Comparison of ENCODE assay signal across 32 cellular contexts in the genomic region with DNA sequence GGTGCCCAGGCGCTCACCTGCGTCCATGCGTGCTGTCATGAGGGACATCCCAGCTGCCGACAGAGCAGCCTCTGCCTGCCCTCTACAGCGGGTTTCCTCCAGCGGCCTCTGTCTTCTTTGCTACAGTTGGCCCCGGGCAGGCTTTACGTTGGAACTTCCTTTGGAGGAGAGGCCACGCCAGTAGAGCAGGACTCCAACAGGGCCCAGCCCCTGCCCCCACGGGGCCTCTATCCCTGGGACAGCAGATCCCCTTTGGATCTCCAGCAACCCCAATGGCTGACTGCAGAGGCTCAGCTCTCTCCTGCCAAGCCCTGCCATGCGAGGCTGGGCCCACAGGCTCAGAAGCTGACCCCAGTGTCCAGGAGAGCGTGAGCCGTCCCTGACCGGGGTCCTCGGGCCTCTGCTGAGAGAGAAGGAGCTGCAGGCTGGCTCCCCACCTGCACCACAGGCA. TPM values are rescaled to one million over a fixed set of nuclear protein-coding genes. Genes with fewer than 3 reads are reported as not detected.
"Had no signal": no experiment of that assay in that cellular context is flagged by ENCODE, and none has a peak within 500 bp of the region (broad histone marks: within the 10 kb centered on the region; RNA-seq: fewer than 3 reads in every experiment).

No MANE protein-coding gene starts in this region.

- H3K27me3 Mint-ChIP-seq: activated naive CD8-positive, alpha-beta T cell had no signal

- DNase-seq: activated CD4-positive, alpha-beta T cell treated with anti-CD3 and anti-CD28 coated beads for 4 hours; activated CD4-positive, alpha-beta T cell treated with anti-CD3 and anti-CD28 coated beads, Interleukin-2, amount 50 U/mL, for 48 hours; activated CD8-positive, alpha-beta memory T cell treated with anti-CD3 and anti-CD28 coated beads for 24 hours; activated effector memory CD4-positive, alpha-beta T cell treated with Interleukin-2 at 50 U/mL for 16 hours; activated naive CD4-positive, alpha-beta T cell treated with Interleukin-2 at 50 U/mL for 16 hours; anterior cingulate cortex; body of pancreas; cerebellar nuclear complex; effector memory CD8-positive, alpha-beta T cell; erythroblast; hypothalamus; immature natural killer cell; naive B cell; SK-N-SH; stimulated activated CD4-positive, alpha-beta T cell treated with anti-CD3 and anti-CD28 coated beads, Interleukin-15, amount 100 ng/mL, for 24 hours; stimulated activated CD4-positive, alpha-beta T cell treated with anti-CD3 and anti-CD28 coated beads, Interleukin-2, amount 100 ng/mL, for 24 hours; stimulated activated naive CD4-positive, alpha-beta T cell; SW 1271; T-helper 9 cell had no signal

- H3K27ac Mint-ChIP-seq: activated naive CD8-positive, alpha-beta T cell; mesothelial cell of epicardium; neural progenitor cell; T-helper 1 cell treated with Interleukin-12 subunit alpha and Interleukin-12 subunit beta and Interleukin-4 antibody, amounts not matched to agents 30 μg/mL and 1 μg/mL, for 36 hours had no signal

- H3K27ac ChIP-seq: body of pancreas, coronary artery, dorsolateral prefrontal cortex, heart left ventricle, neural progenitor cell, tibial nerve, VCaP had no signal

- H3K9me3 Mint-ChIP-seq: effector memory CD8-positive, alpha-beta T cell; mesothelial cell of epicardium; naive B cell; neural progenitor cell; T-helper 1 cell treated with Interleukin-12 subunit alpha and Interleukin-12 subunit beta and Interleukin-4 antibody, amounts not matched to agents 30 μg/mL and 1 μg/mL, for 36 hours had no signal

- H3K4me3 Mint-ChIP-seq: activated naive CD8-positive, alpha-beta T cell; effector memory CD8-positive, alpha-beta T cell; immature natural killer cell; mesothelial cell of epicardium; naive B cell; neural progenitor cell; T-helper 1 cell treated with Interleukin-12 subunit alpha and Interleukin-12 subunit beta and Interleukin-4 antibody, amounts not matched to agents 30 μg/mL and 1 μg/mL, for 36 hours had no signal

- H3K4me1 ChIP-seq: body of pancreas, heart left ventricle, neural progenitor cell, tibial nerve had no signal

- H3K27me3 ChIP-seq: body of pancreas, heart left ventricle had no signal

- H3K4me1 Mint-ChIP-seq: immature natural killer cell, mesothelial cell of epicardium, naive B cell, neural progenitor cell had no signal

- H3K4me2 ChIP-seq: neural progenitor cell, SK-N-SH, smooth muscle cell had no signal

- H3K9ac ChIP-seq: neural progenitor cell, SK-N-SH had no signal

- H3K4me3 ChIP-seq: body of pancreas, coronary artery, dorsolateral prefrontal cortex, heart left ventricle, neural progenitor cell, smooth muscle cell, tibial nerve had no signal

- ATAC-seq: body of pancreas; effector memory CD8-positive, alpha-beta T cell; heart left ventricle; left lobe of liver had no signal

- H3K36me3 Mint-ChIP-seq: activated naive CD8-positive, alpha-beta T cell; immature natural killer cell; mesothelial cell of epicardium; naive B cell; neural progenitor cell had no signal

- H3K36me3 ChIP-seq: heart left ventricle, neural progenitor cell, tibial nerve had no signal

- H3K9me3 ChIP-seq: body of pancreas, heart left ventricle, SK-N-SH, tibial nerve had no signal

RNA-seq across cellular contexts. Expression of gene TRPM5, which starts 12.1 kb away (rescaled TPM):
- total RNA-seq: heart left ventricle, kidney epithelial cell, left lobe of liver, smooth muscle cell, temporal lobe, tibial nerve had no signal
